9 cellular contexts compared by ENCODE assay signal in the genomic region with DNA sequence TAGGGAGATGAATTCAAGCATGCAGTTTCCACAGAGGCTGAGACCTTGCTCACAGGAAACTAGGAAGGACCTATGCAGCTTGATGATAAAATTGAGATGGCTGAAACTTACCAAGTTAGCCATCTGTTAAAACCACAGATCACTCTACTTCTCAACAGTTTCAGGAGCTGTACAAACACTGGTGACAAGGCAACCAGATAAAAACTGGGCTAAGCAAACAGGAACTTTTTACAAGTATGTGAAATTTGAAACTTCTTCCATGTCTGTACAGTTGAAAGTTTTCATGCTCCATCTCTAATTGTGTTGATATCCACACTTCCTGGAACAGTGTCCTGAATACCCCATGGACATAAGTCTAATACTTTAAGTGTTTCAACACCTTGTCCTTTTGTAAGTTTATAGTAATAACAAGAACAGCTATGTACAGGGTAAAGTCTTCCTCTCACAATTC.
DNase-seq lines count a peak whose midpoint lies in the region; ATAC-seq and TF ChIP-seq lines count a peak whose summit lies in the region.
"Had no signal": no experiment of that assay in that cellular context is flagged by ENCODE, and none has a peak within 500 bp of the region (broad histone marks: within the 10 kb centered on the region; RNA-seq: fewer than 3 reads in every experiment).

No MANE protein-coding gene starts in this region.

- H3K36me3 ChIP-seq in adrenal gland (replicated peaks in 1 of 2): no peaks in the 10 kb centered on the region

- no peaks in the 10 kb centered on the region for H3K27me3 Mint-ChIP-seq in stimulated activated naive CD8-positive, alpha-beta T cell treated with anti-CD3 and anti-CD28 coated beads, Interleukin-15, Interleukin-2, amounts not matched to agents 100 ng/mL and 50 ng/mL, for 24 hours

- TF ChIP-seq CTCF in cardiac fibroblast (IDR thresholded peaks at IDR 0.05; ENCODE audit: low read depth, low read length): no peak
- TF ChIP-seq CTCF in adrenal gland (IDR thresholded peaks at IDR 0.05): no peak

- H3K4me1 Mint-ChIP-seq in stimulated activated naive CD8-positive, alpha-beta T cell treated with anti-CD3 and anti-CD28 coated beads, Interleukin-15, Interleukin-2, amounts not matched to agents 100 ng/mL and 50 ng/mL, for 24 hours (ENCODE audit: low read depth): peaks cover 15% of the 10 kb centered on the region

- peak overlapping the region; percentile 69 for H3K27ac Mint-ChIP-seq in stimulated activated naive CD8-positive, alpha-beta T cell treated with anti-CD3 and anti-CD28 coated beads, Interleukin-15, Interleukin-2, amounts not matched to agents 100 ng/mL and 50 ng/mL, for 24 hours

- H3K27me3 ChIP-seq in adrenal gland: no peaks in the 10 kb centered on the region

- H3K4me3 ChIP-seq in cardiac fibroblast (replicated peaks in 1 of 2; ENCODE audit: low read depth in 2 of 2, low read length in 2 of 2) (no peak overlapping the region), adrenal gland (no peak overlapping the region)

- H3K27ac ChIP-seq in adrenal gland: no peak overlapping the region

- H3K9me3 ChIP-seq in adrenal gland (replicated peaks in 1 of 3): peaks cover 0 to 6% (median 0%) of the 10 kb centered on the region in 3 donors
- H3K9me3 ChIP-seq: Caco-2 had no signal

- peak; percentile 97 for ATAC-seq in GM21619 (IDR thresholded peaks at IDR 0.05; ENCODE audit: unreplicated experiment)

- no peak for TF ChIP-seq POLR2A in adrenal gland (IDR thresholded peaks at IDR 0.05)

- H3K36me3 Mint-ChIP-seq in stimulated activated naive CD8-positive, alpha-beta T cell treated with anti-CD3 and anti-CD28 coated beads, Interleukin-15, Interleukin-2, amounts not matched to agents 100 ng/mL and 50 ng/mL, for 24 hours (ENCODE audit: low read depth): peaks cover 33% of the 10 kb centered on the region

- no peaks in the 10 kb centered on the region for H3K4me1 ChIP-seq in adrenal gland (replicated peaks in 1 of 2)

- no peak overlapping the region for H3K4me3 Mint-ChIP-seq in stimulated activated naive CD8-positive, alpha-beta T cell treated with anti-CD3 and anti-CD28 coated beads, Interleukin-15, Interleukin-2, amounts not matched to agents 100 ng/mL and 50 ng/mL, for 24 hours

- intact Hi-C loops in adrenal gland (cut with DNase I): no loop called here

- DNase-seq in NCI-H2171 treated with DMSO at 0.1 percent for 48 hours (lab: John Stamatoyannopoulos, UW) (peak; percentile 45), NCI-H2171 (lab: John Stamatoyannopoulos, UW) (no peak), HuH-7.5 (ENCODE audit: low spot score) (peak; percentile 21), cardiac fibroblast (ENCODE audit: low read depth in 2 of 2) (peak; percentile 65 to 86), adrenal gland (no peak), mesenteric fat pad (ENCODE audit: low spot score) (no peak)

- no peaks in the 10 kb centered on the region for H3K9me3 Mint-ChIP-seq in stimulated activated naive CD8-positive, alpha-beta T cell treated with anti-CD3 and anti-CD28 coated beads, Interleukin-15, Interleukin-2, amounts not matched to agents 100 ng/mL and 50 ng/mL, for 24 hours

Comparison
In these comparisons a context has a peak if more than half of its experiments do, and no peak if none do; other contexts are left out.
1. DNase-seq: peak in NCI-H2171 treated with DMSO at 0.1 percent for 48 hours (single experiment), HuH-7.5 (single experiment) and cardiac fibroblast (2 of 2); none in NCI-H2171 (single experiment), adrenal gland (0 of 7) and mesenteric fat pad (single experiment).